ENCODE assay signal across 7 cellular contexts in genomic region chr17:72464221-72464620, GRCh38.
DNase-seq lines count a peak whose midpoint lies in the region; ATAC-seq and TF ChIP-seq lines count a peak whose summit lies in the region.
"Not testable (repeated sequence)": the region's sequence is repeated elsewhere in the genome, so short reads cannot be mapped to it uniquely, and the experiment has no call there.

No MANE protein-coding gene starts in this region.

- not testable (repeated sequence) for H3K27me3 ChIP-seq in RWPE2 (ENCODE audit: insufficient read depth, poor library complexity, severe bottlenecking); brain microvascular endothelial cell (replicated peaks); layer of hippocampus (ENCODE audit: control insufficient read depth, insufficient read depth, low read length); muscle layer of duodenum (ENCODE audit: low read depth, low read length); thyroid gland

- H3K36me3 Mint-ChIP-seq in HFFc6 (ENCODE audit: low read depth): not testable (repeated sequence)

- H3K4me1 Mint-ChIP-seq in HFFc6 (ENCODE audit: low read depth): peaks cover 47% of the 10 kb centered on the region

- not testable (repeated sequence) for H3K9me3 Mint-ChIP-seq in HFFc6

- H3K4me3 ChIP-seq in RWPE2 (ENCODE audit: severe bottlenecking); brain microvascular endothelial cell (ENCODE audit: low read depth, low read length); muscle layer of duodenum (ENCODE audit: low read depth in 1 of 2, low read length in 2 of 2); thyroid gland (replicated peaks in 1 of 3): not testable (repeated sequence)

- H3K27ac ChIP-seq in RWPE2 (ENCODE audit: poor library complexity, severe bottlenecking) (peak overlapping the region; percentile 98), brain microvascular endothelial cell (peak overlapping the region; percentile 85), epithelial cell of prostate (peak overlapping the region; percentile 97), layer of hippocampus (ENCODE audit: low read depth, low read length) (peak overlapping the region; percentile 23), muscle layer of duodenum (ENCODE audit: low read length) (peak overlapping the region; percentile 14), thyroid gland (peak overlapping the region; percentile 88 to 96 (median 95))

- TF ChIP-seq CTCF in HFFc6 (IDR thresholded peaks at IDR 0.05); RWPE2 (IDR thresholded peaks at IDR 0.05; ENCODE audit: poor library complexity, severe bottlenecking); brain microvascular endothelial cell (IDR thresholded peaks at IDR 0.05; ENCODE audit: low read depth, low read length, missing control alignments); thyroid gland (IDR thresholded peaks at IDR 0.05): not testable (repeated sequence)

- not testable (repeated sequence) for H3K9me3 ChIP-seq in RWPE2 (ENCODE audit: severe bottlenecking); muscle layer of duodenum (ENCODE audit: control insufficient read depth in 1 of 2, low read length in 2 of 2); thyroid gland

- not testable (repeated sequence) for ATAC-seq in RWPE2 (ENCODE audit: low read depth)

- H3K27me3 Mint-ChIP-seq in HFFc6 (ENCODE audit: insufficient read depth): not testable (repeated sequence)

- in situ Hi-C loops in brain microvascular endothelial cell (cut with HindIII; ENCODE audit: low pct_ligation_motif_present, low sequenced_read_pairs): not testable (repeated sequence)

- H3K4me1 ChIP-seq in RWPE2 (ENCODE audit: insufficient read depth, poor library complexity, severe bottlenecking) (peaks cover 53% of the 10 kb centered on the region), thyroid gland (peaks cover 74 to 93% of the 10 kb centered on the region in 2 donors)
- not testable (repeated sequence) for H3K4me1 ChIP-seq in muscle layer of duodenum (ENCODE audit: control insufficient read depth in 1 of 2, insufficient read depth in 2 of 2, low read length in 2 of 2)

- intact Hi-C loops in thyroid gland (cut with DNase I): not testable (repeated sequence)

- DNase-seq in HFFc6; RWPE2 (ENCODE audit: low spot score); brain microvascular endothelial cell; epithelial cell of prostate (ENCODE audit: low read depth, low spot score); thyroid gland: not testable (repeated sequence)

- not testable (repeated sequence) for TF ChIP-seq POLR2A in thyroid gland (IDR thresholded peaks at IDR 0.05)

- WGBS in thyroid gland, 2 donors: 97 to 98% methylated on average over 5 of the region's 5 CpGs

- peak overlapping the region; percentile 96 for H3K27ac Mint-ChIP-seq in HFFc6

- not testable (repeated sequence) for H3K4me3 Mint-ChIP-seq in HFFc6

- not testable (repeated sequence) for H3K36me3 ChIP-seq in RWPE2 (ENCODE audit: low read depth); brain microvascular endothelial cell (replicated peaks); muscle layer of duodenum (ENCODE audit: control insufficient read depth in 1 of 2, insufficient read depth in 2 of 2, low read length in 2 of 2); thyroid gland

Comparison
In these comparisons a context has a peak if more than half of its experiments do, and no peak if none do; other contexts are left out.
1. H3K27ac ChIP-seq: peak in every context shown above with its lines; median percentile 98 in RWPE2; 97 in epithelial cell of prostate; 95 in thyroid gland; 85 in brain microvascular endothelial cell; 23 in layer of hippocampus; 14 in muscle layer of duodenum.